6 cellular contexts compared by ENCODE assay signal in genomic region chr14:23536906-23537305, GRCh38. TPM values are rescaled to one million over a fixed set of nuclear protein-coding genes. Genes with fewer than 3 reads are reported as not detected.
"Had no signal": no experiment of that assay in that cellular context is flagged by ENCODE, and none has a peak within 500 bp of the region (broad histone marks: within the 10 kb centered on the region; RNA-seq: fewer than 3 reads in every experiment).

No MANE protein-coding gene starts in this region.

RNA-seq across cellular contexts. Expression of gene ZFHX2, which starts 14.7 kb away (rescaled TPM):
- total RNA-seq: skeletal muscle tissue had no signal
- polyA plus RNA-seq: naive thymus-derived CD4-positive, alpha-beta T cell had no signal

RNA-seq across cellular contexts. Expression of gene JPH4, which starts 41.7 kb away (rescaled TPM):
- total RNA-seq: glomerular endothelial cell, lung microvascular endothelial cell, osteocyte, renal cortical epithelial cell had no signal
